8 cellular contexts compared by ENCODE assay signal in genomic region chr14:20855652-20856291, GRCh38. TPM values are rescaled to one million over a fixed set of nuclear protein-coding genes. Genes with fewer than 3 reads are reported as not detected.
DNase-seq lines count a peak whose midpoint lies in the region; ATAC-seq, FAIRE-seq and TF ChIP-seq lines count a peak whose summit lies in the region.

No MANE protein-coding gene starts in this region.

- TF ChIP-seq CTCF in activated B cell treated with CpG ODN at 0.5 μM for 24 hours (IDR thresholded peaks at IDR 0.05): peak; percentile 56

- peaks cover 22% of the 10 kb centered on the region for H3K27me3 Mint-ChIP-seq in activated B cell treated with CpG ODN at 0.5 μM for 24 hours

- FAIRE-seq in urothelium cell line (lab: Jason Lieb, UNC): no peak

- H3K9me3 Mint-ChIP-seq in activated B cell treated with CpG ODN at 0.5 μM for 24 hours: no peaks in the 10 kb centered on the region

- H3K4me3 Mint-ChIP-seq in activated B cell treated with CpG ODN at 0.5 μM for 24 hours: no peak overlapping the region

- H3K4me1 Mint-ChIP-seq in activated B cell treated with CpG ODN at 0.5 μM for 24 hours: peaks cover 4% of the 10 kb centered on the region

- ATAC-seq in GM18517 (IDR thresholded peaks at IDR 0.05; ENCODE audit: unreplicated experiment) (peak; percentile 82), HG02938 (IDR thresholded peaks at IDR 0.05; ENCODE audit: unreplicated experiment) (peak; percentile 92), activated B cell treated with CpG ODN at 0.5 μM for 24 hours (ENCODE audit: low read depth) (peak; percentile 99)

- no peak overlapping the region for H3K27ac ChIP-seq in epithelial cell of prostate

- H3K27ac Mint-ChIP-seq in activated B cell treated with CpG ODN at 0.5 μM for 24 hours: no peak overlapping the region

- DNase-seq in AG20443 (ENCODE audit: low spot score) (peak; percentile 65), NCI-H2171 treated with DMSO at 0.1 percent for 48 hours (lab: John Stamatoyannopoulos, UW) (peak; percentile 31), activated B cell treated with CpG ODN at 0.5 μM for 24 hours (peak; percentile 22), epithelial cell of prostate (ENCODE audit: low read depth, low spot score) (peak; percentile 37), mucosa of gallbladder (ENCODE audit: low spot score) (peak; percentile 66), urothelium cell line (ENCODE audit: low spot score) (peak; percentile 85)

- intact Hi-C loops in activated B cell treated with CpG ODN at 0.5 μM for 24 hours (cut with micrococcal nuclease): loop anchor here (1.0 to 5.0 kb wide), 7 partner anchors 74 to 523 kb away; partner anchors contain the start of genes CCNB1IP1, RNASE6 and TMEM253

- no peaks in the 10 kb centered on the region for H3K36me3 Mint-ChIP-seq in activated B cell treated with CpG ODN at 0.5 μM for 24 hours (ENCODE audit: low read depth)

- POLR2A ChIA-PET in activated B cell treated with CpG ODN at 0.5 μM for 24 hours (lab: Charles Lee): interaction anchor here (1.8 kb wide), 1 partner anchor 39 kb away, joined by 4 read pairs; no protein-coding TSS in a partner anchor

- CTCF ChIA-PET in activated B cell treated with CpG ODN at 0.5 μM for 24 hours (lab: Charles Lee): interaction anchor here (0.6 to 5.6 kb wide), 17 partner anchors 8 to 223 kb away, joined by 3 to 76 read pairs (median 4); partner anchors contain the start of gene RNASE6

RNA-seq across cellular contexts. Expression of gene RNASE3, which starts 35.4 kb away (rescaled TPM):
- total RNA-seq in activated B cell treated with CpG ODN at 0.5 μM for 24 hours (not detected in 2 replicates), mucosa of gallbladder (0.52 TPM)

RNA-seq across cellular contexts. Expression of gene RNASE1, which starts 53.1 kb away (rescaled TPM):
- not detected in 2 replicates for total RNA-seq in activated B cell treated with CpG ODN at 0.5 μM for 24 hours
- total RNA-seq in mucosa of gallbladder: 609 TPM

Comparison
In these comparisons a context has a peak if more than half of its experiments do, and no peak if none do; other contexts are left out.
1. DNase-seq: peak in every context shown above with its lines; median percentile 85 in urothelium cell line; 66 in mucosa of gallbladder; 65 in AG20443; 37 in epithelial cell of prostate; 31 in NCI-H2171 treated with DMSO at 0.1 percent for 48 hours; 22 in activated B cell treated with CpG ODN at 0.5 μM for 24 hours.
2. RNA of gene RNASE1, which starts 53.1 kb away (total RNA-seq): 609 TPM in mucosa of gallbladder (single experiment); not detected in activated B cell treated with CpG ODN at 0.5 μM for 24 hours; every median in the first group is over 100 times any median in the second.
3. Peak in every context shown above with its lines, with median percentiles within 50 percentile points of each other: ATAC-seq.